10 cellular contexts compared by ENCODE assay signal in genomic region chr3:197802505-197803459, GRCh38. TPM values are rescaled to one million over a fixed set of nuclear protein-coding genes. Genes with fewer than 3 reads are reported as not detected.
DNase-seq lines count a peak whose midpoint lies in the region; ATAC-seq and TF ChIP-seq lines count a peak whose summit lies in the region.
"Had no signal": no experiment of that assay in that cellular context is flagged by ENCODE, and none has a peak within 500 bp of the region (broad histone marks: within the 10 kb centered on the region; RNA-seq: fewer than 3 reads in every experiment).

No MANE protein-coding gene starts in this region.

- POLR2A ChIA-PET in MCF 10A (lab: Yijun Ruan, JAX), result interaction anchor here (1.0 kb wide), 1 partner anchor 53 kb away, joined by 3 read pairs; the partner anchor contains the start of gene FYTTD1

- no TSS peak for BruUV-seq in MCF 10A (replicated peaks; lab: Mats Ljungman, UMichigan)

- peaks cover 16% of the 10 kb centered on the region for H3K36me3 Mint-ChIP-seq in MCF 10A (ENCODE audit: insufficient read depth, unreplicated experiment)

- no peaks in the 10 kb centered on the region for H3K9me3 Mint-ChIP-seq in MCF 10A (ENCODE audit: unreplicated experiment)

- no peak for TF ChIP-seq CTCF in MCF 10A (IDR thresholded peaks at IDR 0.05; ENCODE audit: unreplicated experiment)
- no peak for TF ChIP-seq CTCF in breast epithelium (IDR thresholded peaks at IDR 0.05)
- no peak for TF ChIP-seq CTCF in foreskin keratinocyte (conservative IDR thresholded peaks at IDR 0.05)

- H3K4me1 Mint-ChIP-seq in MCF 10A (ENCODE audit: insufficient read depth, unreplicated experiment), result peaks cover 23% of the 10 kb centered on the region

- H3K27me3 Mint-ChIP-seq in MCF 10A (ENCODE audit: insufficient read depth, unreplicated experiment), result no peaks in the 10 kb centered on the region

- H3K4me1 ChIP-seq in breast epithelium, result no peaks in the 10 kb centered on the region
- H3K4me1 ChIP-seq in foreskin keratinocyte, result no peaks in the 10 kb centered on the region

- intact Hi-C loops in MCF 10A (cut with micrococcal nuclease) (loop anchor here (2.0 kb wide), 1 partner anchor 66 kb away; the partner anchor contains the start of gene RUBCN), breast epithelium (cut with DNase I; ENCODE audit: low total_unique reads) (no loop called here)

- H3K27me3 ChIP-seq in breast epithelium (no peaks in the 10 kb centered on the region), foreskin keratinocyte (no peaks in the 10 kb centered on the region)

- CTCF ChIA-PET in MCF 10A (lab: Yijun Ruan, JAX), result interaction anchor here (0.7 to 1.2 kb wide), 3 partner anchors 17 to 33 kb away, joined by 3 read pairs; no protein-coding TSS in a partner anchor

- no peak for DNase-seq in MCF 10A (ENCODE audit: unreplicated experiment)
- DNase-seq in breast epithelium (ENCODE audit: low spot score in 2 of 2), result no peak
- no peak for DNase-seq in SK-N-MC (ENCODE audit: low read depth, low spot score)
- DNase-seq in foreskin keratinocyte, result no peak
- DNase-seq in stimulated activated CD4-positive, alpha-beta T cell treated with anti-CD3 and anti-CD28 coated beads, Interleukin-2, amount 100 ng/mL, for 24 hours, result no peak
- DNase-seq in NCI-H187 (lab: John Stamatoyannopoulos, UW), result no peak
- DNase-seq: activated gamma-delta T cell; stimulated activated CD4-positive, alpha-beta T cell treated with anti-CD3 and anti-CD28 coated beads, Interleukin-4, amount 100 ng/mL, for 1 hour had no signal

- H3K9ac ChIP-seq in SK-N-MC (ENCODE audit: insufficient read length), result no peak overlapping the region

- H3K27ac ChIP-seq in breast epithelium (peak overlapping the region in 1 of 2 donors; percentile 54), SK-N-MC (peak overlapping the region; percentile 51), foreskin keratinocyte (peak overlapping the region; percentile 20)

- no peaks in the 10 kb centered on the region for H3K36me3 ChIP-seq in breast epithelium
- no peaks in the 10 kb centered on the region for H3K36me3 ChIP-seq in SK-N-MC (ENCODE audit: insufficient read depth, low read length)

- TF ChIP-seq POLR2A in breast epithelium (IDR thresholded peaks at IDR 0.05), result no peak

- ATAC-seq in foreskin keratinocyte (no peak), HG02970 (IDR thresholded peaks at IDR 0.05; ENCODE audit: low FRiP score, unreplicated experiment) (no peak), GM21390 (IDR thresholded peaks at IDR 0.05; ENCODE audit: unreplicated experiment) (no peak)

- H3K9me3 ChIP-seq in breast epithelium, result no peaks in the 10 kb centered on the region
- no peaks in the 10 kb centered on the region for H3K9me3 ChIP-seq in SK-N-MC (ENCODE audit: low read depth, low read length)

- H3K4me3 ChIP-seq in breast epithelium (no peak overlapping the region), SK-N-MC (no peak overlapping the region)

- H3K4me3 Mint-ChIP-seq in MCF 10A (ENCODE audit: unreplicated experiment), result no peak overlapping the region

- peak overlapping the region; percentile 7 for H3K27ac Mint-ChIP-seq in MCF 10A (ENCODE audit: low read depth, unreplicated experiment)

RNA-seq across cellular contexts. Expression of gene LRCH3, which starts 11.7 kb away (rescaled TPM):
- total RNA-seq in MCF 10A (2022) (55.3 and 58.8 TPM in 2 replicates), breast epithelium (10 to 100 TPM; 41.6 to 61.0 (median 49.8) TPM), foreskin keratinocyte (35.1 and 38.2 TPM in 2 replicates)
- polyA plus RNA-seq in foreskin keratinocyte, result 7.0 and 10.9 TPM in 2 replicates

RNA-seq across cellular contexts. Expression of gene FYTTD1, which starts 53.1 kb away (rescaled TPM):
- total RNA-seq in MCF 10A (2022) (45.9 and 46.3 TPM in 2 replicates), breast epithelium (10 to 100 TPM; 56.5 to 61.6 (median 56.7) TPM), foreskin keratinocyte (44.3 and 46.2 TPM in 2 replicates)
- polyA plus RNA-seq in foreskin keratinocyte, result 8.7 and 10.4 TPM in 2 replicates
